In the genomic region with DNA sequence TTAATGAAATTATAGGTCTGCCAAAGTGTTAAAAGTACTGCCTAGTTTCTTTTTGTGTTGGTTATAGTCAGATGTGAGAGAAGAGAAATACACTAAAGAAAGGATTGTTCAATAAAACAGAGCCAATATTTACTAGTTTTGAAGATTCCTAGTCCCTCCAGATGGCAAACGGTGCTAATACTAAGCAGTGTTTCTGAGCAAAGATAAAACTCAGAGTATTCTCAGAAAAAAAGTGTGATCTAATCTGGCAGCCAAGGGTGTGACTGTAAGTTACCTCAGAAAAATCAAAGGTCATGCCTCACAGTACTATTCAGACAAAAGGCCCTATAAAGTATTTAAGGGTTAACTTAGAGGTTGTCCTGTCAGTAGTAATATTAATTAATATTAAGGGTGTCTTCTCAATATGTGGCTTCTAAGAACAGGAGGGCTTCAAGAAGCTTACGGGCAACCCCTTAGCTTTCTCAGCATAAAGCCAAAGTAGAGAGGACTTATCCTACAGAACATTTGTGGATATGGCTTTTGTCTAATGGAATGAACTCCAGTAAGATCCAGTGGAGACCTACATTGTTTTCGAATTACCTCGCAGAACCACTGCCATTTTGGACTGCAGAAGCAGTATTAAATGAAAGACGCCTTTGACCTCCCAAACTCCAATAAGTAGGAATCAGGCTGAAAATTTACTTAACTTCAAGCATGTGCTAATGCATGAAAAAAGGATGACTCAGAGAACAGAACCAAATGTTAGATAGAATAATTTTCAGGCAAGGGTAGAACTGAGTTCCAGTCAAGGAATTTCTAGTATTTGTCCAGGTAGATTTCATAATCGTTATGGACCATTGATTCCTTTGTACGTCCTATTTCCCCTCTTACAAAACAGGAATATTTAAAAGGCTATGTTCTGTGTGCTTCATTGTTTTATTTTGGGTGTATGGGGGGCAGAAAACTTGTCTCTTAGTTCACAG, we compare ENCODE assay signal across 19 cellular contexts.
"Had no signal": no experiment of that assay in that cellular context is flagged by ENCODE, and none has a peak within 500 bp of the region (broad histone marks: within the 10 kb centered on the region; RNA-seq: fewer than 3 reads in every experiment).

No MANE protein-coding gene starts in this region.

- H3K9ac ChIP-seq: neural progenitor cell had no signal

- ATAC-seq: activated naive CD4-positive, alpha-beta T cell treated with anti-CD3 and anti-CD28 coated beads, Interleukin-2, amount 50 U/mL, for 72 hours; esophagus mucosa; naive thymus-derived CD4-positive, alpha-beta T cell had no signal

- H3K4me1 ChIP-seq: breast epithelium, neural progenitor cell, prostate gland, right atrium auricular region, testis, uterus had no signal

- H3K4me1 Mint-ChIP-seq: neural progenitor cell had no signal

- H3K4me3 Mint-ChIP-seq: activated CD4-positive, alpha-beta T cell treated with anti-CD3 and anti-CD28 coated beads, Interleukin-2, amount 10 ng/mL, durations not matched to agents 7 days and 5 days; central memory CD8-positive, alpha-beta T cell; neural progenitor cell had no signal

- H2AFZ ChIP-seq: neural progenitor cell had no signal

- H3K4me3 ChIP-seq: breast epithelium, left ventricle myocardium inferior, neural progenitor cell, prostate gland, right atrium auricular region, testis, uterus had no signal

- FAIRE-seq: colon, kidney had no signal

- H3K27ac ChIP-seq: breast epithelium, left ventricle myocardium inferior, neural progenitor cell, prostate gland, right atrium auricular region, testis, uterus had no signal

- H3K27me3 Mint-ChIP-seq: activated CD4-positive, alpha-beta T cell treated with anti-CD3 and anti-CD28 coated beads, Interleukin-2, amount 10 ng/mL, durations not matched to agents 7 days and 5 days; central memory CD8-positive, alpha-beta T cell; naive thymus-derived CD4-positive, alpha-beta T cell had no signal

- H3K9me3 ChIP-seq: prostate gland, testis had no signal

- H3K27me3 ChIP-seq: breast epithelium, neural progenitor cell, right atrium auricular region, testis, uterus had no signal

- DNase-seq: activated CD4-positive, alpha-beta T cell treated with anti-CD3 and anti-CD28 coated beads, Interleukin-2, amount 10 ng/mL, durations not matched to agents 7 days and 5 days; amniotic stem cell; effector memory CD4-positive, alpha-beta T cell; foreskin melanocyte; kidney; left ventricle myocardium inferior; naive thymus-derived CD4-positive, alpha-beta T cell; stimulated activated CD4-positive, alpha-beta T cell treated with anti-CD3 and anti-CD28 coated beads, Interleukin-12 subunit alpha, Interleukin-12 subunit beta, amount 100 ng/mL, for 4 hours; T-helper 2 cell; testis; uterus had no signal

- H3K9me3 Mint-ChIP-seq: central memory CD8-positive, alpha-beta T cell had no signal

- H3K36me3 ChIP-seq: prostate gland, uterus had no signal

- H3K4me2 ChIP-seq: neural progenitor cell had no signal

- H3K27ac Mint-ChIP-seq: activated CD4-positive, alpha-beta T cell treated with anti-CD3 and anti-CD28 coated beads, Interleukin-2, amount 10 ng/mL, durations not matched to agents 7 days and 5 days; neural progenitor cell had no signal
